ENCODE assay signal across 10 cellular contexts in the genomic region with DNA sequence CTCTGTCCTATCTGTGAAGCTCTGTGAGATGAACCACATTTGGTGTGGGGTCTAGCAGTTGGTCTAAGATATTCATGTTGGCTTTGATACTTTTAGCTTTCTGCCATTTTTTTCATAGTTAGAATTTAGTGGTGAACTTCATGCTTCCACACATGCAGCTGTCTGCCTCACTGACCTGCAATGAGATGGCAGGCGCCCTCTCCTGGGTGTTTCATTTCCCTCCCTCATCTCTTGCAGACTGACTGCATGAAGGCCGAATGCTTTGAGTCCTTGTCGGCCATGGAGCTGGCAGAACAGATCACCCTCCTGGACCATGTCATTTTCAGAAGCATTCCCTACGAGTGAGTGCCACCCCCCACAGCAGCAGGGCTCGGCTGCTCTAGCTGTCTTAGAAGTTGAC. TPM values are rescaled to one million over a fixed set of nuclear protein-coding genes. Genes with fewer than 3 reads are reported as not detected.
DNase-seq lines count a peak whose midpoint lies in the region; ATAC-seq and TF ChIP-seq lines count a peak whose summit lies in the region.
"Had no signal": no experiment of that assay in that cellular context is flagged by ENCODE, and none has a peak within 500 bp of the region (broad histone marks: within the 10 kb centered on the region; RNA-seq: fewer than 3 reads in every experiment).

No MANE protein-coding gene starts in this region.

- H3K9me3 ChIP-seq in AG04450 (ENCODE audit: control insufficient read depth, insufficient read depth, low read length) (no peaks in the 10 kb centered on the region), OCI-LY1 (ENCODE audit: low read length) (no peaks in the 10 kb centered on the region)
- H3K9me3 ChIP-seq: colonic mucosa had no signal

- H3K9ac ChIP-seq in OCI-LY1 (ENCODE audit: low read length), result no peak overlapping the region

- H2AFZ ChIP-seq in OCI-LY1 (ENCODE audit: low read length), result no peak overlapping the region

- H3K4me2 ChIP-seq in OCI-LY1 (ENCODE audit: low read length), result no peak overlapping the region

- TF ChIP-seq CTCF in AG04450 (IDR thresholded peaks at IDR 0.05; ENCODE audit: low read depth, low read length) (peak; percentile 38), GM12874 (IDR thresholded peaks at IDR 0.05; ENCODE audit: insufficient read depth, low read depth, low read length) (peak; percentile 47), OCI-LY1 (IDR thresholded peaks at IDR 0.05; ENCODE audit: low read length) (peak; percentile 57), fibroblast of the aortic adventitia (IDR thresholded peaks at IDR 0.05; ENCODE audit: insufficient read depth, low read length) (peak; percentile 33)

- POLR2A ChIA-PET in AG04450 (lab: Yijun Ruan, JAX), result no interaction called here

- no peak overlapping the region for H3K27ac ChIP-seq in AG04450 (ENCODE audit: low read depth, low read length)
- no peak overlapping the region for H3K27ac ChIP-seq in OCI-LY1 (ENCODE audit: low read depth, low read length, poor library complexity, severe bottlenecking)
- H3K27ac ChIP-seq: colonic mucosa had no signal

- H3K9me2 ChIP-seq in OCI-LY1 (ENCODE audit: low read depth, low read length), result no peaks in the 10 kb centered on the region

- H3K4me3 ChIP-seq in AG04450 (ENCODE audit: low read depth, low read length) (no peak overlapping the region), OCI-LY1 (ENCODE audit: low read depth, low read length, poor library complexity, severe bottlenecking) (no peak overlapping the region), fibroblast of the aortic adventitia (ENCODE audit: low read depth, low read length) (no peak overlapping the region)
- H3K4me3 ChIP-seq: colonic mucosa had no signal

- CTCF ChIA-PET in AG04450 (lab: Charles Lee), result interaction anchor here (0.6 to 8.1 kb wide), 5 partner anchors 12 to 520 kb away, joined by 3 to 57 read pairs (median 4); no protein-coding TSS in a partner anchor

- no peaks in the 10 kb centered on the region for H3K79me2 ChIP-seq in OCI-LY1 (ENCODE audit: insufficient read depth, low read length)

- ATAC-seq in GM18498 (IDR thresholded peaks at IDR 0.05; ENCODE audit: unreplicated experiment) (no peak), HG02678 (IDR thresholded peaks at IDR 0.05; ENCODE audit: unreplicated experiment) (no peak)

- H3F3A ChIP-seq in OCI-LY1 (ENCODE audit: insufficient read depth, low read length), result no peaks in the 10 kb centered on the region

- H3K27me3 ChIP-seq in AG04450 (ENCODE audit: control insufficient read depth, insufficient read depth, low read length) (no peaks in the 10 kb centered on the region), OCI-LY1 (ENCODE audit: insufficient read depth, low read length) (peaks cover 7% of the 10 kb centered on the region)
- H3K27me3 ChIP-seq: colonic mucosa had no signal

- DNase-seq in AG04450 (ENCODE audit: low read depth, low spot score) (no peak), fibroblast of the aortic adventitia (ENCODE audit: low read depth) (peak; percentile 10), LoVo (ENCODE audit: low spot score) (no peak)
- DNase-seq in stimulated activated CD4-positive, alpha-beta T cell treated with anti-CD3 and anti-CD28 coated beads, Interleukin-2, amount 100 ng/mL, for 24 hours, result no peak
- DNase-seq: colonic mucosa, NCI-H1105 treated with DMSO at 0.1 percent for 48 hours had no signal

- H3K4me1 ChIP-seq in OCI-LY1 (ENCODE audit: insufficient read depth, low read length, severe bottlenecking), result peaks cover under 1% of the 10 kb centered on the region
- H3K4me1 ChIP-seq: colonic mucosa had no signal

- H4K20me1 ChIP-seq in OCI-LY1 (ENCODE audit: insufficient read depth, low read length), result no peaks in the 10 kb centered on the region

- no peaks in the 10 kb centered on the region for H3K36me3 ChIP-seq in OCI-LY1 (ENCODE audit: insufficient read depth, low read length)
- H3K36me3 ChIP-seq: colonic mucosa had no signal

RNA-seq across cellular contexts. Expression of a gene that starts 26.1 kb away (rescaled TPM):
- 0.11 and 0.24 TPM in 2 replicates for polyA plus RNA-seq in AG04450 (2011; rRNA removed)
- 0.74 TPM in 1 of 2 replicates, not detected in the other for polyA minus RNA-seq in AG04450 (2011; rRNA and poly(A)+ RNA removed)
- total RNA-seq in fibroblast of the aortic adventitia (ENCODE audit: low replicate concordance), result 1.4 TPM in 1 of 2 replicates, not detected in the other
